Comparison of ENCODE assay signal across 19 cellular contexts in genomic region chr13:30567072-30567471, GRCh38. TPM values are rescaled to one million over a fixed set of nuclear protein-coding genes. Genes with fewer than 3 reads are reported as not detected.
DNase-seq lines count a peak whose midpoint lies in the region; ATAC-seq, FAIRE-seq and TF ChIP-seq lines count a peak whose summit lies in the region.
"Had no signal": no experiment of that assay in that cellular context is flagged by ENCODE, and none has a peak within 500 bp of the region (broad histone marks: within the 10 kb centered on the region; RNA-seq: fewer than 3 reads in every experiment).

No MANE protein-coding gene starts in this region.

- H3K36me3 Mint-ChIP-seq in natural killer cell: no peaks in the 10 kb centered on the region
- H3K36me3 Mint-ChIP-seq: CD8-positive, alpha-beta memory T cell had no signal

- H3K4me3 ChIP-seq in KMS-11 (IDR thresholded peaks at IDR 0.05; ENCODE audit: insufficient read depth, low read depth, low read length): no peak overlapping the region
- H3K4me3 ChIP-seq in colonic mucosa: no peak overlapping the region
- H3K4me3 ChIP-seq: PC-9 had no signal

- H2AFZ ChIP-seq in KMS-11 (ENCODE audit: low read depth): no peak overlapping the region
- H2AFZ ChIP-seq: PC-9 had no signal

- H3K27ac Mint-ChIP-seq in natural killer cell: no peak overlapping the region

- H3K27me3 Mint-ChIP-seq in natural killer cell (ENCODE audit: low read depth in 2 of 2): peaks cover 30 to 58% of the 10 kb centered on the region in 2 donors
- H3K27me3 Mint-ChIP-seq: CD8-positive, alpha-beta memory T cell had no signal

- H3K9ac ChIP-seq in KMS-11 (no peak overlapping the region), colonic mucosa (ENCODE audit: low read depth in 2 of 2, low read length in 2 of 2) (no peak overlapping the region)
- H3K9ac ChIP-seq: SK-N-SH had no signal

- peak overlapping the region; percentile 57 for H3K4me3 Mint-ChIP-seq in natural killer cell
- H3K4me3 Mint-ChIP-seq: CD8-positive, alpha-beta memory T cell had no signal

- H3K36me3 ChIP-seq in KMS-11 (ENCODE audit: insufficient read depth) (no peaks in the 10 kb centered on the region), colonic mucosa (no peaks in the 10 kb centered on the region)

- no peaks in the 10 kb centered on the region for H3K79me2 ChIP-seq in KMS-11 (ENCODE audit: insufficient read depth, low read depth)

- DNase-seq in GM19239 (ENCODE audit: insufficient read length, low spot score): no peak
- no peak for DNase-seq in natural killer cell
- no peak for DNase-seq in colonic mucosa
- DNase-seq: CD8-positive, alpha-beta memory T cell; EL; H7; NCI-H1048; NCI-H146; NCI-H2081 treated with DMSO at 0.1 percent for 48 hours; NCI-H226; NCI-H69; PC-9; SK-N-SH; T-helper 1 cell had no signal

- ATAC-seq in GM18502 (IDR thresholded peaks at IDR 0.05; ENCODE audit: poor library complexity, unreplicated experiment): peak; percentile 59
- ATAC-seq in natural killer cell: peak; percentile 45 to 75 (median 71)
- no peak for ATAC-seq in HG03565 (IDR thresholded peaks at IDR 0.05; ENCODE audit: unreplicated experiment)
- no peak for ATAC-seq in HG03108 (IDR thresholded peaks at IDR 0.05; ENCODE audit: unreplicated experiment)

- peak; percentile 42 for FAIRE-seq in GM19239 (lab: Jason Lieb, UNC)
- FAIRE-seq: HTR-8/SVneo had no signal

- TF ChIP-seq CTCF in KMS-11 (conservative IDR thresholded peaks at IDR 0.05; ENCODE audit: low read depth, low read length) (no peak), natural killer cell (IDR thresholded peaks at IDR 0.05) (no peak), colonic mucosa (IDR thresholded peaks at IDR 0.05) (no peak)

- no peaks in the 10 kb centered on the region for H3K9me3 Mint-ChIP-seq in natural killer cell
- H3K9me3 Mint-ChIP-seq: CD8-positive, alpha-beta memory T cell had no signal

- H4K20me1 ChIP-seq in KMS-11 (ENCODE audit: insufficient read depth): no peaks in the 10 kb centered on the region

- intact Hi-C loops in natural killer cell (cut with micrococcal nuclease) (no loop called here), colonic mucosa (cut with DNase I) (no loop called here)

- H3K27me3 ChIP-seq in KMS-11 (ENCODE audit: insufficient read depth, low read depth) (no peaks in the 10 kb centered on the region), colonic mucosa (no peaks in the 10 kb centered on the region)

- peak overlapping the region; percentile 62 for H3K4me2 ChIP-seq in KMS-11
- H3K4me2 ChIP-seq: PC-9, SK-N-SH had no signal

- H3K4me1 Mint-ChIP-seq in natural killer cell: peaks cover 25 to 29% of the 10 kb centered on the region in 2 donors

- no peaks in the 10 kb centered on the region for H3K9me3 ChIP-seq in colonic mucosa
- H3K9me3 ChIP-seq: SK-N-SH had no signal

- H3K4me1 ChIP-seq in KMS-11 (ENCODE audit: low read depth, poor library complexity, severe bottlenecking) (peaks cover 67% of the 10 kb centered on the region), colonic mucosa (no peaks in the 10 kb centered on the region)

- H3K27ac ChIP-seq in KMS-11 (no peak overlapping the region), colonic mucosa (no peak overlapping the region)
- H3K27ac ChIP-seq: PC-9 had no signal

RNA-seq across cellular contexts. Expression of gene USPL1, which starts 50.6 kb away (rescaled TPM):
- 10 to 100 TPM; 34.8 to 39.0 (median 36.9) TPM for total RNA-seq in natural killer cell
- 10 to 100 TPM in 1 of 2 donors, 1 to 10 TPM in 1; 8.8 to 14.8 TPM for total RNA-seq in colonic mucosa

Comparison
In these comparisons a context has a peak if more than half of its experiments do, and no peak if none do; other contexts are left out.
1. ATAC-seq: peak in GM18502 (single experiment) and natural killer cell (3 of 3); none in HG03565 (single experiment) and HG03108 (single experiment).